ENCODE assay signal across 1 cellular context in genomic region chrX:41026326-41027136, GRCh38.
TF ChIP-seq lines count a peak whose summit lies in the region.

No MANE protein-coding gene starts in this region.

TF ChIP-seq in HepG2, 621 proteins besides CTCF, POLR2A, EP300 and RAD21 (continued from another document):
- TF ChIP-seq, protein P1, sequence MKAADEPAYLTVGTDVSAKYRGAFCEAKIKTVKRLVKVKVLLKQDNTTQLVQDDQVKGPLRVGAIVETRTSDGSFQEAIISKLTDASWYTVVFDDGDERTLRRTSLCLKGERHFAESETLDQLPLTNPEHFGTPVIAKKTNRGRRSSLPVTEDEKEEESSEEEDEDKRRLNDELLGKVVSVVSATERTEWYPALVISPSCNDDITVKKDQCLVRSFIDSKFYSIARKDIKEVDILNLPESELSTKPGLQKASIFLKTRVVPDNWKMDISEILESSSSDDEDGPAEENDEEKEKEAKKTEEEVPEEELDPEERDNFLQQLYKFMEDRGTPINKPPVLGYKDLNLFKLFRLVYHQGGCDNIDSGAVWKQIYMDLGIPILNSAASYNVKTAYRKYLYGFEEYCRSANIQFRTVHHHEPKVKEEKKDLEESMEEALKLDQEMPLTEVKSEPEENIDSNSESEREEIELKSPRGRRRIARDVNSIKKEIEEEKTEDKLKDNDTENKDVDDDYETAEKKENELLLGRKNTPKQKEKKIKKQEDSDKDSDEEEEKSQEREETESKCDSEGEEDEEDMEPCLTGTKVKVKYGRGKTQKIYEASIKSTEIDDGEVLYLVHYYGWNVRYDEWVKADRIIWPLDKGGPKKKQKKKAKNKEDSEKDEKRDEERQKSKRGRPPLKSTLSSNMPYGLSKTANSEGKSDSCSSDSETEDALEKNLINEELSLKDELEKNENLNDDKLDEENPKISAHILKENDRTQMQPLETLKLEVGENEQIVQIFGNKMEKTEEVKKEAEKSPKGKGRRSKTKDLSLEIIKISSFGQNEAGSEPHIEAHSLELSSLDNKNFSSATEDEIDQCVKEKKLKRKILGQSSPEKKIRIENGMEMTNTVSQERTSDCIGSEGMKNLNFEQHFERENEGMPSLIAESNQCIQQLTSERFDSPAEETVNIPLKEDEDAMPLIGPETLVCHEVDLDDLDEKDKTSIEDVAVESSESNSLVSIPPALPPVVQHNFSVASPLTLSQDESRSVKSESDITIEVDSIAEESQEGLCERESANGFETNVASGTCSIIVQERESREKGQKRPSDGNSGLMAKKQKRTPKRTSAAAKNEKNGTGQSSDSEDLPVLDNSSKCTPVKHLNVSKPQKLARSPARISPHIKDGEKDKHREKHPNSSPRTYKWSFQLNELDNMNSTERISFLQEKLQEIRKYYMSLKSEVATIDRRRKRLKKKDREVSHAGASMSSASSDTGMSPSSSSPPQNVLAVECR (CRISPR knock-in tag; IDR thresholded peaks at IDR 0.05; ENCODE audit: borderline replicate concordance) = no peak
